25 cellular contexts compared by ENCODE assay signal in genomic region chr2:172908275-172908674, GRCh38.
"Had no signal": no experiment of that assay in that cellular context is flagged by ENCODE, and none has a peak within 500 bp of the region (broad histone marks: within the 10 kb centered on the region; RNA-seq: fewer than 3 reads in every experiment).

No MANE protein-coding gene starts in this region.

- H3K27me3 Mint-ChIP-seq: activated CD8-positive, alpha-beta T cell treated with anti-CD3 and anti-CD28 coated beads for 36 hours; activated naive CD8-positive, alpha-beta T cell treated with anti-CD3 and anti-CD28 coated beads, Interleukin-2, amount 10 ng/mL, durations not matched to agents 7 days and 5 days; stimulated activated naive CD8-positive, alpha-beta T cell treated with anti-CD3 and anti-CD28 coated beads, Interleukin-15, Interleukin-2, amounts not matched to agents 100 ng/mL and 50 ng/mL, for 24 hours had no signal

- H3K4me1 ChIP-seq: right lobe of liver, thyroid gland, vagina had no signal

- H3K9me3 ChIP-seq: right lobe of liver, thyroid gland, upper lobe of left lung, vagina had no signal

- FAIRE-seq: astrocyte, endothelial cell of umbilical vein, keratinocyte had no signal

- H3K36me3 Mint-ChIP-seq: activated naive CD8-positive, alpha-beta T cell treated with anti-CD3 and anti-CD28 coated beads, Interleukin-2, amount 10 ng/mL, durations not matched to agents 7 days and 5 days had no signal

- DNase-seq: activated CD4-positive, alpha-beta T cell treated with anti-CD3 and anti-CD28 coated beads, Interleukin-2, amount 50 U/mL, for 1 hour; activated CD4-positive, CD25-positive, alpha-beta regulatory T cell treated with anti-CD3 and anti-CD28 coated beads, Interleukin-2, amount 50 U/mL, for 72 hours; activated CD8-positive, alpha-beta T cell treated with anti-CD3 and anti-CD28 coated beads for 36 hours; activated effector memory CD4-positive, alpha-beta T cell treated with anti-CD3 and anti-CD28 coated beads, Interleukin-2, amount 50 U/mL, for 16 hours; activated naive CD4-positive, alpha-beta T cell treated with anti-CD3 and anti-CD28 coated beads for 36 hours; activated naive CD8-positive, alpha-beta T cell treated with anti-CD3 and anti-CD28 coated beads, Interleukin-2, amount 10 ng/mL, durations not matched to agents 7 days and 5 days; amniotic stem cell; brain microvascular endothelial cell; cortex of kidney; head of caudate nucleus; hippocampal formation; left cardiac atrium; left ventricle myocardium superior; right lobe of liver; stimulated activated CD4-positive, alpha-beta T cell treated with anti-CD3 and anti-CD28 coated beads, Interleukin-2, amount 100 ng/mL, for 48 hours; substantia nigra; T1000; thyroid gland; upper lobe of left lung had no signal

- H3K9me3 Mint-ChIP-seq: activated CD8-positive, alpha-beta T cell treated with anti-CD3 and anti-CD28 coated beads for 36 hours; activated naive CD4-positive, alpha-beta T cell treated with anti-CD3 and anti-CD28 coated beads for 36 hours; activated naive CD8-positive, alpha-beta T cell treated with anti-CD3 and anti-CD28 coated beads, Interleukin-2, amount 10 ng/mL, durations not matched to agents 7 days and 5 days; nephron; stimulated activated naive CD8-positive, alpha-beta T cell treated with anti-CD3 and anti-CD28 coated beads, Interleukin-15, Interleukin-2, amounts not matched to agents 100 ng/mL and 50 ng/mL, for 24 hours had no signal

- ATAC-seq: activated CD8-positive, alpha-beta T cell treated with anti-CD3 and anti-CD28 coated beads for 36 hours; left cardiac atrium; left ventricle myocardium superior; right lobe of liver had no signal

- H3K4me3 ChIP-seq: right lobe of liver, thyroid gland, upper lobe of left lung, vagina had no signal

- H3K36me3 ChIP-seq: brain microvascular endothelial cell, right lobe of liver, thyroid gland, upper lobe of left lung, vagina had no signal

- H3K27ac ChIP-seq: brain microvascular endothelial cell, right lobe of liver, thyroid gland, upper lobe of left lung, vagina had no signal

- H3K27me3 ChIP-seq: brain microvascular endothelial cell, right lobe of liver, thyroid gland, upper lobe of left lung, vagina had no signal

- H3K27ac Mint-ChIP-seq: activated CD8-positive, alpha-beta T cell treated with anti-CD3 and anti-CD28 coated beads for 36 hours; activated naive CD4-positive, alpha-beta T cell treated with anti-CD3 and anti-CD28 coated beads for 36 hours; activated naive CD8-positive, alpha-beta T cell treated with anti-CD3 and anti-CD28 coated beads, Interleukin-2, amount 10 ng/mL, durations not matched to agents 7 days and 5 days; nephron; stimulated activated naive CD8-positive, alpha-beta T cell treated with anti-CD3 and anti-CD28 coated beads, Interleukin-15, Interleukin-2, amounts not matched to agents 100 ng/mL and 50 ng/mL, for 24 hours had no signal

- H3K4me3 Mint-ChIP-seq: activated CD8-positive, alpha-beta T cell treated with anti-CD3 and anti-CD28 coated beads for 36 hours; activated naive CD4-positive, alpha-beta T cell treated with anti-CD3 and anti-CD28 coated beads for 36 hours; activated naive CD8-positive, alpha-beta T cell treated with anti-CD3 and anti-CD28 coated beads, Interleukin-2, amount 10 ng/mL, durations not matched to agents 7 days and 5 days; nephron; stimulated activated naive CD8-positive, alpha-beta T cell treated with anti-CD3 and anti-CD28 coated beads, Interleukin-15, Interleukin-2, amounts not matched to agents 100 ng/mL and 50 ng/mL, for 24 hours had no signal
